ENCODE assay signal across 19 cellular contexts in genomic region chr4:158813113-158813512, GRCh38.
"Had no signal": no experiment of that assay in that cellular context is flagged by ENCODE, and none has a peak within 500 bp of the region (broad histone marks: within the 10 kb centered on the region; RNA-seq: fewer than 3 reads in every experiment).

No MANE protein-coding gene starts in this region.

- ATAC-seq: activated CD4-positive, alpha-beta T cell treated with anti-CD3 and anti-CD28 coated beads for 36 hours; left lung; sciatic nerve; stimulated activated memory B cell treated with anti-CD40 and anti-IgM and Interleukin-4, amounts not matched to agents 10 μg/mL and 1 μg/mL and 100 μg/mL, for 72 hours; WTC11 had no signal

- H3K27ac Mint-ChIP-seq: activated CD4-positive, alpha-beta memory T cell treated with anti-CD3 and anti-CD28 coated beads for 36 hours; activated CD4-positive, alpha-beta T cell treated with anti-CD3 and anti-CD28 coated beads for 36 hours; activated T-helper 2 cell treated with anti-CD3 and anti-CD28 coated beads, Interferon-gamma antibody, Interleukin-2, Interleukin-4, amounts not matched to agents 10 μg/mL and 5 μg/mL and 100 μg/mL, durations not matched to agents 14 hours and 24 hours and 36 hours; memory B cell; neural progenitor cell; progenitor cell of endocrine pancreas; stimulated activated memory B cell treated with anti-CD40 and anti-IgM and Interleukin-4, amounts not matched to agents 10 μg/mL and 1 μg/mL and 100 μg/mL, for 72 hours; WTC11 had no signal

- H3K4me1 ChIP-seq: neural progenitor cell had no signal

- H3K4me3 Mint-ChIP-seq: activated CD4-positive, alpha-beta memory T cell treated with anti-CD3 and anti-CD28 coated beads for 36 hours; activated CD4-positive, alpha-beta T cell treated with anti-CD3 and anti-CD28 coated beads for 36 hours; memory B cell; neural progenitor cell; stimulated activated memory B cell treated with anti-CD40 and anti-IgM and Interleukin-4, amounts not matched to agents 10 μg/mL and 1 μg/mL and 100 μg/mL, for 72 hours; WTC11 had no signal

- H3K27me3 Mint-ChIP-seq: activated CD4-positive, alpha-beta memory T cell treated with anti-CD3 and anti-CD28 coated beads for 36 hours; activated CD4-positive, alpha-beta T cell treated with anti-CD3 and anti-CD28 coated beads for 36 hours; progenitor cell of endocrine pancreas had no signal

- H3K27me3 ChIP-seq: left lung, neural progenitor cell, vagina had no signal

- H3K9me3 Mint-ChIP-seq: activated CD4-positive, alpha-beta memory T cell treated with anti-CD3 and anti-CD28 coated beads for 36 hours; activated T-helper 2 cell treated with anti-CD3 and anti-CD28 coated beads, Interferon-gamma antibody, Interleukin-2, Interleukin-4, amounts not matched to agents 10 μg/mL and 5 μg/mL and 100 μg/mL, durations not matched to agents 14 hours and 24 hours and 36 hours; memory B cell; neural progenitor cell; WTC11 had no signal

- H3K27ac ChIP-seq: neural progenitor cell, vagina had no signal

- H3K36me3 Mint-ChIP-seq: memory B cell, WTC11 had no signal

- H3K4me3 ChIP-seq: left lung, neural progenitor cell, vagina had no signal

- DNase-seq: activated CD4-positive, alpha-beta memory T cell treated with anti-CD3 and anti-CD28 coated beads for 36 hours; activated CD4-positive, alpha-beta T cell treated with anti-CD3 and anti-CD28 coated beads for 36 hours; activated naive CD4-positive, alpha-beta T cell treated with Interleukin-2 at 50 U/mL for 16 hours; activated T-cell treated with anti-CD3 and anti-CD28 coated beads for 4 hours; foreskin fibroblast; glutamatergic neuron; left lung; naive B cell; stimulated activated CD4-positive, alpha-beta T cell treated with anti-CD3 and anti-CD28 coated beads, Interleukin-4, amount 100 ng/mL, for 4 hours; SW 1271; T-helper 2 cell had no signal

- H3K36me3 ChIP-seq: left lung, neural progenitor cell, vagina had no signal

- H3K9me3 ChIP-seq: left lung, vagina had no signal
